Comparison of ENCODE assay signal across 18 cellular contexts in the genomic region with DNA sequence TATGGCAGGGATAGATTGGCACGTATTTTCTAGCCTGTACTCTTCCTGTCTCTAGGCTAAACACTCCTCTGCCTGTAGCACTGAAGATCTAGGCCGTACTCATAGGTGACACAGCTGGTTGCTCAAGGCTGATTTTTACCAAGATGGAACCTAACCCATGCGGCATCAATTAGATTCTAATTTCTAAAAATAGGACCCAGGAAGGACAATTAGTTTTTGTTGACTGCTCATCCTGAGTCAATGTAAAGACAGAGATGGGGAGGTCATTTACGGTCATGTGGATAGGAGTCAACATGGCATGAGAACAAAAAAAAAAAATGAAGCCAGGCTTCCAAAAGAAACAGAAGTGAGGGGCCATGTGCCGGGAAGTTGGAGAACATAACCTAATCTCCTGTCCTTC.
"Had no signal": no experiment of that assay in that cellular context is flagged by ENCODE, and none has a peak within 500 bp of the region (broad histone marks: within the 10 kb centered on the region; RNA-seq: fewer than 3 reads in every experiment).

No MANE protein-coding gene starts in this region.

- H3K36me3 ChIP-seq: lower lobe of right lung, thoracic aorta, upper lobe of right lung, WERI-Rb-1 had no signal

- H3K4me1 ChIP-seq: foreskin keratinocyte, lower lobe of right lung, upper lobe of right lung had no signal

- H3K4me1 Mint-ChIP-seq: natural killer cell; stimulated activated naive B cell treated with anti-CD40 and anti-IgM and Interleukin-4, amounts not matched to agents 10 μg/mL and 1 μg/mL and 100 μg/mL, for 72 hours had no signal

- H3K27ac ChIP-seq: foreskin keratinocyte, lower lobe of right lung, thoracic aorta, upper lobe of right lung, WERI-Rb-1 had no signal

- ATAC-seq: activated naive CD4-positive, alpha-beta T cell treated with anti-CD3 and anti-CD28 coated beads, Interleukin-2, amount 50 U/mL, for 72 hours; esophagus mucosa; foreskin keratinocyte; left cardiac atrium; lower lobe of right lung; natural killer cell; stimulated activated naive B cell treated with anti-CD40 and anti-IgM and Interleukin-4, amounts not matched to agents 10 μg/mL and 1 μg/mL and 100 μg/mL, for 72 hours; upper lobe of right lung had no signal

- H3K27ac Mint-ChIP-seq: activated naive CD4-positive, alpha-beta T cell treated with anti-CD3 and anti-CD28 coated beads, Interleukin-2, amount 50 U/mL, for 72 hours; activated T-helper 1 cell treated with anti-CD3 and anti-CD28 coated beads, Interleukin-12 subunit alpha, Interleukin-12 subunit beta, Interleukin-2, Interleukin-4 antibody, amounts not matched to agents 30 ng/mL and 10 ng/mL and 1 ng/mL, durations not matched to agents 14 hours and 24 hours and 36 hours; natural killer cell; stimulated activated naive B cell treated with anti-CD40 and anti-IgM and Interleukin-4, amounts not matched to agents 10 μg/mL and 1 μg/mL and 100 μg/mL, for 72 hours had no signal

- H3K9me3 Mint-ChIP-seq: activated T-helper 1 cell treated with anti-CD3 and anti-CD28 coated beads, Interleukin-12 subunit alpha, Interleukin-12 subunit beta, Interleukin-2, Interleukin-4 antibody, amounts not matched to agents 30 ng/mL and 10 ng/mL and 1 ng/mL, durations not matched to agents 14 hours and 24 hours and 36 hours; natural killer cell had no signal

- H3K27me3 ChIP-seq: upper lobe of right lung had no signal

- H3K4me3 Mint-ChIP-seq: activated T-helper 1 cell treated with anti-CD3 and anti-CD28 coated beads, Interleukin-12 subunit alpha, Interleukin-12 subunit beta, Interleukin-2, Interleukin-4 antibody, amounts not matched to agents 30 ng/mL and 10 ng/mL and 1 ng/mL, durations not matched to agents 14 hours and 24 hours and 36 hours; natural killer cell; stimulated activated naive B cell treated with anti-CD40 and anti-IgM and Interleukin-4, amounts not matched to agents 10 μg/mL and 1 μg/mL and 100 μg/mL, for 72 hours had no signal

- H3K36me3 Mint-ChIP-seq: activated naive CD4-positive, alpha-beta T cell treated with anti-CD3 and anti-CD28 coated beads, Interleukin-2, amount 50 U/mL, for 72 hours; natural killer cell; stimulated activated naive B cell treated with anti-CD40 and anti-IgM and Interleukin-4, amounts not matched to agents 10 μg/mL and 1 μg/mL and 100 μg/mL, for 72 hours had no signal

- H3K4me3 ChIP-seq: lower lobe of right lung, thoracic aorta, upper lobe of right lung had no signal

- H3K27me3 Mint-ChIP-seq: stimulated activated naive B cell treated with anti-CD40 and anti-IgM and Interleukin-4, amounts not matched to agents 10 μg/mL and 1 μg/mL and 100 μg/mL, for 72 hours had no signal

- H3K9me3 ChIP-seq: lower lobe of right lung, thoracic aorta, upper lobe of right lung had no signal

- DNase-seq: activated CD4-positive, alpha-beta T cell treated with anti-CD3 and anti-CD28 coated beads for 1 hour; activated CD4-positive, alpha-beta T cell treated with anti-CD3 and anti-CD28 coated beads, Interleukin-2, amount 50 U/mL, for 48 hours; activated gamma-delta T cell treated with Interleukin-2 at 50 U/mL for 16 hours; activated T-cell treated with anti-CD3 and anti-CD28 coated beads for 4 hours; effector CD4-positive, alpha-beta T cell; foreskin keratinocyte; hippocampal formation; left cardiac atrium; lower lobe of right lung; natural killer cell; stimulated activated naive B cell treated with anti-CD40 and anti-IgM and Interleukin-4, amounts not matched to agents 10 μg/mL and 1 μg/mL and 100 μg/mL, for 72 hours; T-helper 2 cell; upper lobe of right lung; WERI-Rb-1 had no signal
